Comparison of ENCODE assay signal across 12 cellular contexts in the genomic region with DNA sequence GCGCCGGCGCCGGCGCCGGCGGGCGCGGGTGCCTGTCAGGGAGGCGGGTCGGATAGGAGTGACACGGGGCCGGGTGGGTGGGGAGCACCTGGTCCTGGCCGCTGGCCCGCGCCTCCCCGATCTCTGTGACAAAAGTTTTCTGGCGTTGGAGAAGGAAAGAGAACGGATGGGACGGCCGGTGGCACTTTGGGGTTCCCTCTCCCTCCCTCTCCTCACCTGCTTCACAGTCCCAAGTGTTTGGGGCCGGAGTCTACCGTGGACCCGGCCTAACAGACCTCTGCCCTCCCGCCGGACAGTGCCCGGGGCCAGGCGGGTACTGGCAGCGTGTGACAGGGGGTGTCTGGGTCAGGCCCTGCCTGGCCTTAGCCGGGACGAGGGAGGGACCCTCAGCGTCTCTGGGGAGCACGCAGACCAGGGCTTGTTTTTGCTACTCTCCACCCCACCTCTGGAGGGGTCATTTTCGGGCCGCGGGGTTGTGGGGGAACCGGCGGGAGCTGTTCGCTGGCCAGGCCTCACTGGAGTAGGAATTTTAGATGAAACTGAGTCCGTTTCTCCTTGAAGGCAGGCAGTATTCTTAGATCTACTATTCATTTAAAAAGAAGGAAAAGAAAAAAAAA. TPM values are rescaled to one million over a fixed set of nuclear protein-coding genes. Genes with fewer than 3 reads are reported as not detected.
DNase-seq lines count a peak whose midpoint lies in the region; ATAC-seq, FAIRE-seq and TF ChIP-seq lines count a peak whose summit lies in the region.
"Had no signal": no experiment of that assay in that cellular context is flagged by ENCODE, and none has a peak within 500 bp of the region (broad histone marks: within the 10 kb centered on the region; RNA-seq: fewer than 3 reads in every experiment).

No MANE protein-coding gene starts in this region.

- no peaks in the 10 kb centered on the region for H3F3A ChIP-seq in neural cell (ENCODE audit: insufficient read depth, low read length, poor library complexity, severe bottlenecking)
- no peaks in the 10 kb centered on the region for H3F3A ChIP-seq in PC-9 (ENCODE audit: insufficient read depth, low read depth)

- dilution Hi-C loops in endothelial cell of umbilical vein (cut with MboI; ENCODE audit: extremely low pct_ligation_motif_present, low sequenced_read_pairs): no loop called here

- intact Hi-C loops in endothelial cell of umbilical vein (cut with micrococcal nuclease) (loop anchor here (5.0 to 10.0 kb wide), 4 partner anchors 196 to 573 kb away; a partner anchor contains a TSS), PC-9 (cut with micrococcal nuclease; ENCODE audit: unreplicated experiment) (no loop called here)

- peak overlapping the region in 1 of 2 donors; percentile 37 for H3K4me3 Mint-ChIP-seq in stimulated activated naive CD8-positive, alpha-beta T cell treated with anti-CD3 and anti-CD28 coated beads, Interleukin-15, amount 100 ng/mL, for 72 hours

- POLR2A ChIA-PET in endothelial cell of umbilical vein (lab: Charles Lee) (no interaction called here), PC-9 (lab: Charles Lee; ENCODE audit: unreplicated experiment) (no interaction called here)

- no peaks in the 10 kb centered on the region for H3K36me3 ChIP-seq in endothelial cell of umbilical vein (ENCODE audit: control insufficient read depth in 2 of 2, extremely low read depth in 1 of 2, insufficient read depth in 2 of 2, low read length in 2 of 2)
- no peaks in the 10 kb centered on the region for H3K36me3 ChIP-seq in neural cell (ENCODE audit: insufficient read depth, low read length)
- no peaks in the 10 kb centered on the region for H3K36me3 ChIP-seq in PC-9 (ENCODE audit: low read depth)

- no peak for TF ChIP-seq POLR2A in endothelial cell of umbilical vein (IDR thresholded peaks at IDR 0.05; ENCODE audit: low read depth, low read length)

- H3K9me3 ChIP-seq in endothelial cell of umbilical vein (replicated peaks; ENCODE audit: control insufficient read depth, insufficient read depth, low read length) (no peaks in the 10 kb centered on the region), neural cell (ENCODE audit: low read length) (no peaks in the 10 kb centered on the region), PC-9 (ENCODE audit: insufficient read depth, low read depth) (no peaks in the 10 kb centered on the region)

- no peak overlapping the region for H3K27ac ChIP-seq in endothelial cell of umbilical vein (ENCODE audit: insufficient read depth, low read depth, low read length)
- no peak overlapping the region for H3K27ac ChIP-seq in neural cell (ENCODE audit: low read length)
- H3K27ac ChIP-seq in PC-9: no peak overlapping the region

- H3K9me1 ChIP-seq in endothelial cell of umbilical vein (replicated peaks; ENCODE audit: control insufficient read depth, extremely low read depth, insufficient read depth, low read length): no peaks in the 10 kb centered on the region

- H3K9me2 ChIP-seq in neural cell (ENCODE audit: insufficient read depth, low read length): no peaks in the 10 kb centered on the region
- no peaks in the 10 kb centered on the region for H3K9me2 ChIP-seq in PC-9 (ENCODE audit: insufficient read depth)

- BruUV-seq in endothelial cell of umbilical vein (replicated peaks; lab: Mats Ljungman, UMichigan): no TSS peak
- BruUV-seq in PC-9 (replicated peaks; lab: Mats Ljungman, UMichigan): no TSS peak

- FAIRE-seq in endothelial cell of umbilical vein (lab: Jason Lieb, UNC): no peak

- H3K4me1 ChIP-seq in endothelial cell of umbilical vein (ENCODE audit: control insufficient read depth, extremely low read depth, insufficient read depth, low read length) (peaks cover 16% of the 10 kb centered on the region), PC-9 (replicated peaks; ENCODE audit: insufficient read depth) (no peaks in the 10 kb centered on the region)

- ATAC-seq in stimulated activated naive CD8-positive, alpha-beta T cell treated with anti-CD3 and anti-CD28 coated beads, Interleukin-15, amount 100 ng/mL, for 72 hours: peak; percentile 24
- ATAC-seq in stimulated activated naive CD8-positive, alpha-beta T cell treated with anti-CD3 and anti-CD28 coated beads, Interleukin-15, Interleukin-2, amounts not matched to agents 100 U/mL and 50 U/mL, for 24 hours: no peak
- no peak for ATAC-seq in activated CD4-positive, CD25-positive, alpha-beta regulatory T cell treated with anti-CD3 and anti-CD28 coated beads, Interleukin-2, amount 50 U/mL, for 24 hours
- no peak for ATAC-seq in GM21515 (IDR thresholded peaks at IDR 0.05; ENCODE audit: unreplicated experiment)

- H3K9ac ChIP-seq in endothelial cell of umbilical vein (replicated peaks; ENCODE audit: extremely low read depth, insufficient read depth, low read length) (no peak overlapping the region), neural cell (ENCODE audit: low read length) (no peak overlapping the region)

- in situ Hi-C loops in G401 (cut with HindIII; ENCODE audit: low sequenced_read_pairs): no loop called here

- H3K4me2 ChIP-seq in endothelial cell of umbilical vein (ENCODE audit: insufficient read depth, low read length): no peak overlapping the region
- H3K4me2 ChIP-seq in neural cell (ENCODE audit: low read length): no peak overlapping the region
- H3K4me2 ChIP-seq in PC-9: no peak overlapping the region

- H3K4me3 ChIP-seq in endothelial cell of umbilical vein (replicated peaks in 1 of 3; ENCODE audit: insufficient read depth in 1 of 3, low read depth in 1 of 3, low read length in 3 of 3): peak overlapping the region in 1 of 3 experiments; percentile 32
- H3K4me3 ChIP-seq in neural cell (ENCODE audit: low read length): peak overlapping the region; percentile 71
- H3K4me3 ChIP-seq in PC-9: no peak overlapping the region

- peaks cover 51% of the 10 kb centered on the region for H3K4me1 Mint-ChIP-seq in stimulated activated naive CD8-positive, alpha-beta T cell treated with anti-CD3 and anti-CD28 coated beads, Interleukin-15, amount 100 ng/mL, for 72 hours

- DNase-seq in stimulated activated naive CD8-positive, alpha-beta T cell treated with anti-CD3 and anti-CD28 coated beads, Interleukin-15, amount 100 ng/mL, for 72 hours: no peak
- DNase-seq in stimulated activated naive CD8-positive, alpha-beta T cell treated with anti-CD3 and anti-CD28 coated beads, Interleukin-15, Interleukin-2, amounts not matched to agents 100 U/mL and 50 U/mL, for 24 hours: no peak
- no peak for DNase-seq in endothelial cell of umbilical vein (ENCODE audit: low read depth, low spot score)
- DNase-seq in G401 (ENCODE audit: low spot score): no peak
- no peak for DNase-seq in PC-9
- DNase-seq: activated CD4-positive, alpha-beta memory T cell treated with anti-CD3 and anti-CD28 coated beads, Interleukin-2, amount 10 ng/mL, durations not matched to agents 7 days and 5 days; cerebellar nuclear complex; OCI-M1 had no signal

- H4K20me1 ChIP-seq in endothelial cell of umbilical vein (replicated peaks; ENCODE audit: control insufficient read depth, extremely low read depth, insufficient read depth, low read length) (no peaks in the 10 kb centered on the region), neural cell (ENCODE audit: insufficient read depth) (no peaks in the 10 kb centered on the region), PC-9 (ENCODE audit: insufficient read depth) (no peaks in the 10 kb centered on the region)

- H2AFZ ChIP-seq in endothelial cell of umbilical vein (ENCODE audit: low read depth, low read length) (no peak overlapping the region), neural cell (ENCODE audit: low read depth, low read length) (no peak overlapping the region), PC-9 (no peak overlapping the region)

- H3K27me3 ChIP-seq in endothelial cell of umbilical vein (ENCODE audit: control insufficient read depth in 2 of 2, insufficient read depth in 2 of 2, low read length in 2 of 2) (peaks cover 80 to 100% of the 10 kb centered on the region in 2 experiments), neural cell (ENCODE audit: insufficient read depth, low read depth, low read length) (peaks cover 100% of the 10 kb centered on the region), PC-9 (ENCODE audit: insufficient read depth, low read depth) (no peaks in the 10 kb centered on the region)

- TF ChIP-seq EP300 in neural cell (conservative IDR thresholded peaks at IDR 0.05; ENCODE audit: poor library complexity, severe bottlenecking): no peak

- H3K27ac Mint-ChIP-seq in stimulated activated naive CD8-positive, alpha-beta T cell treated with anti-CD3 and anti-CD28 coated beads, Interleukin-15, amount 100 ng/mL, for 72 hours: peak overlapping the region in 1 of 2 donors; percentile 67
- H3K27ac Mint-ChIP-seq: activated CD4-positive, alpha-beta memory T cell treated with anti-CD3 and anti-CD28 coated beads, Interleukin-2, amount 10 ng/mL, durations not matched to agents 7 days and 5 days; CD14-positive monocyte had no signal

- H3K9me3 Mint-ChIP-seq in stimulated activated naive CD8-positive, alpha-beta T cell treated with anti-CD3 and anti-CD28 coated beads, Interleukin-15, amount 100 ng/mL, for 72 hours: no peaks in the 10 kb centered on the region
- H3K9me3 Mint-ChIP-seq: activated CD4-positive, alpha-beta memory T cell treated with anti-CD3 and anti-CD28 coated beads, Interleukin-2, amount 10 ng/mL, durations not matched to agents 7 days and 5 days had no signal

- peaks cover 100% of the 10 kb centered on the region for H3K27me3 Mint-ChIP-seq in stimulated activated naive CD8-positive, alpha-beta T cell treated with anti-CD3 and anti-CD28 coated beads, Interleukin-15, amount 100 ng/mL, for 72 hours

- TF ChIP-seq CTCF in endothelial cell of umbilical vein (IDR thresholded peaks at IDR 0.05; ENCODE audit: extremely low read depth in 1 of 2, insufficient read depth in 1 of 2, low read depth in 1 of 2, low read length in 2 of 2): no peak
- no peak for TF ChIP-seq CTCF in neural cell (IDR thresholded peaks at IDR 0.05; ENCODE audit: poor library complexity, severe bottlenecking)
- TF ChIP-seq CTCF in PC-9 (conservative IDR thresholded peaks at IDR 0.05): no peak

- H3K79me2 ChIP-seq in endothelial cell of umbilical vein (ENCODE audit: control insufficient read depth, insufficient read depth, low read length) (no peaks in the 10 kb centered on the region), neural cell (replicated peaks; ENCODE audit: insufficient read depth, low read length) (no peaks in the 10 kb centered on the region), PC-9 (ENCODE audit: low read depth) (no peaks in the 10 kb centered on the region)

- CTCF ChIA-PET in endothelial cell of umbilical vein (lab: Charles Lee) (interaction anchor here (1.0 kb wide), 1 partner anchor 194 kb away, joined by 4 read pairs; no protein-coding TSS in a partner anchor), PC-9 (lab: Charles Lee) (no interaction called here)

- TF ChIP-seq RAD21 in neural cell (conservative IDR thresholded peaks at IDR 0.05): no peak

RNA-seq across cellular contexts. Expression of a gene that starts 1.7 kb away (rescaled TPM):
- 0.04 TPM in 1 of 2 replicates, not detected in the other for total RNA-seq in endothelial cell of umbilical vein
- polyA plus RNA-seq in endothelial cell of umbilical vein: 0.02 and 0.26 TPM in 2 replicates
- polyA plus RNA-seq in endothelial cell of umbilical vein (2011; cell fraction: cytosol; rRNA removed): 0.04 TPM in 1 of 2 replicates, not detected in the other
- 0.40 and 0.66 TPM in 2 replicates for polyA plus RNA-seq in endothelial cell of umbilical vein (2011; cell fraction: nucleus; rRNA removed)
- polyA plus RNA-seq in endothelial cell of umbilical vein (2012): not detected in 2 replicates
- polyA minus RNA-seq in endothelial cell of umbilical vein: not detected in 2 replicates
- polyA minus RNA-seq in endothelial cell of umbilical vein (2011; cell fraction: cytosol; rRNA and poly(A)+ RNA removed): 0.20 TPM
- 0.10 TPM in 1 of 2 replicates, not detected in the other for polyA minus RNA-seq in endothelial cell of umbilical vein (2011; cell fraction: nucleus; rRNA and poly(A)+ RNA removed)
- polyA plus RNA-seq in neural cell: 0.14 and 0.35 TPM in 2 replicates
- polyA minus RNA-seq in neural cell: 0.24 and 0.69 TPM in 2 replicates
- total RNA-seq in G401 (2014; rRNA removed; shearing (Covaris generic)): not detected in 2 replicates
- total RNA-seq in PC-9 (2021): 0.26 and 0.40 TPM in 2 replicates
- total RNA-seq: activated CD4-positive, alpha-beta memory T cell treated with anti-CD3 and anti-CD28 coated beads, Interleukin-2, amount 10 ng/mL, durations not matched to agents 7 days and 5 days had no signal
- polyA plus RNA-seq: CD14-positive monocyte had no signal

RNA-seq across cellular contexts. Expression of a gene that starts 54.2 kb away (rescaled TPM):
- total RNA-seq in endothelial cell of umbilical vein (26.5 TPM in 2 replicates), PC-9 (2021) (22.3 and 27.4 TPM in 2 replicates)
- polyA plus RNA-seq in endothelial cell of umbilical vein (34.7 and 36.4 TPM in 2 replicates), neural cell (not detected in 2 replicates)
- polyA plus RNA-seq in endothelial cell of umbilical vein (2011; cell fraction: cytosol; rRNA removed): 33.3 and 34.3 TPM in 2 replicates
- 7.6 and 9.2 TPM in 2 replicates for polyA plus RNA-seq in endothelial cell of umbilical vein (2011; cell fraction: nucleus; rRNA removed)
- 35.8 and 39.6 TPM in 2 replicates for polyA plus RNA-seq in endothelial cell of umbilical vein (2012)
- polyA minus RNA-seq in endothelial cell of umbilical vein (42.2 and 53.6 TPM in 2 replicates), neural cell (0.46 TPM in 1 of 2 replicates, not detected in the other)
- 12.7 TPM for polyA minus RNA-seq in endothelial cell of umbilical vein (2011; cell fraction: cytosol; rRNA and poly(A)+ RNA removed)
- polyA minus RNA-seq in endothelial cell of umbilical vein (2011; cell fraction: nucleus; rRNA and poly(A)+ RNA removed): 2.7 and 3.4 TPM in 2 replicates
- 2.3 and 4.1 TPM in 2 replicates for total RNA-seq in G401 (2014; rRNA removed; shearing (Covaris generic))
- total RNA-seq: activated CD4-positive, alpha-beta memory T cell treated with anti-CD3 and anti-CD28 coated beads, Interleukin-2, amount 10 ng/mL, durations not matched to agents 7 days and 5 days had no signal
- polyA plus RNA-seq: CD14-positive monocyte had no signal
